Comparison of ENCODE assay signal across 9 cellular contexts in the genomic region with DNA sequence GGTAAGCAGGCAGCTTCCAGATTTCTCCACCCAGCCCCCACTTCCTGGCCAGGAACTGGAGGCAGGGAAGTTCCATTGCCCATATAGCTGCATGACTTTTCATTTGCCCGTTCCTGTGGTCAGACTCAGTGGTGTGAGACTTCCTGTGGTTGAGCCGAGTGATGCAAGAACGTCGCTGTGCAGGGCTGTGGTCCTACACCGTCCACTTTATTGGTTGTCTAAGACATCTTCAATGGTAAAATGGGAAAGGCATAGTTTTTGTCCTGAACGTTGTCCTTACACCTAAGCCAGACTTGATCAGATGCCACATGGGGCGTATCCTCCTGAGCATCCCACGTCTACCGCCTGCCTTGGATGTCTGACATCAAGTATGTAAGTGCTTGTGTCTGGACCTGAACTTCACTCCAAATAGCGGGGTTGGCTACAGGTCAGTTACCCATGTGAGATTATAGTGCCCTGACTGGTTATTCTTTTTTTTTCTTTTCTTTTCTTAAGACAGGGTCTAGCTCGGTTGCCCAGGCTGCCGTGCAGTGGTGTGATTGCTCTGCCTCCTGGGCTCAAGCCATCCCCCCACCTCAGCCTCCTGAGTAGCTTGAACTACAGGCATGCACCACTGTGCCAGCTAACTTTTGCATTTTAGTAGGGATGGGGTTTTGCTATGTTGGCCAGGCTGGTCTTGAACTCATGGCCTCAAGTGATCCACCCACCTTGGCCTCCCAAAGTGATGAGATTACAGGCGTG. TPM values are rescaled to one million over a fixed set of nuclear protein-coding genes. Genes with fewer than 3 reads are reported as not detected.
DNase-seq lines count a peak whose midpoint lies in the region; ATAC-seq, FAIRE-seq and TF ChIP-seq lines count a peak whose summit lies in the region.
"Had no signal": no experiment of that assay in that cellular context is flagged by ENCODE, and none has a peak within 500 bp of the region (broad histone marks: within the 10 kb centered on the region; RNA-seq: fewer than 3 reads in every experiment).

No MANE protein-coding gene starts in this region.

- TF ChIP-seq RAD21 in GM12878 (IDR thresholded peaks at IDR 0.05; ENCODE audit: insufficient read depth, low read depth, low read length), result peak; percentile 33; the same call in 1 of the 2 replicates

- WGBS in GM23248 (ENCODE audit: low coverage in 1 of 2, low lambda C conversion rate in 2 of 2, missing lambda C conversion rate in 2 of 2), 2 experiments, result 63 to 64% methylated on average over 13 of the region's 13 CpGs
- WGBS in GM12878 (ENCODE audit: insufficient coverage, insufficient replicate concordance, low lambda C conversion rate, missing lambda C conversion rate), result 17% methylated on average over 13 of the region's 13 CpGs

- peak; percentile 95 to 96 for TF ChIP-seq EP300 in GM12878 (IDR thresholded peaks at IDR 0.05; ENCODE audit: borderline replicate concordance in 1 of 2, control insufficient read depth in 1 of 2, low read depth in 2 of 2, low read length in 2 of 2)

- intact Hi-C loops in GM12878 (cut with micrococcal nuclease; ENCODE audit: unreplicated experiment), result loop anchor here (1.0 kb wide), 1 partner anchor 73 kb away; no protein-coding TSS in a partner anchor

- peaks cover 32% of the 10 kb centered on the region for H3K4me1 ChIP-seq in GM23248 (ENCODE audit: insufficient read depth)
- peaks cover 34% of the 10 kb centered on the region for H3K4me1 ChIP-seq in GM12878 (ENCODE audit: control insufficient read depth, insufficient read depth, low read length)
- H3K4me1 ChIP-seq in skeletal muscle satellite cell (ENCODE audit: control insufficient read depth, insufficient read depth, low read length), result peaks cover 40% of the 10 kb centered on the region

- peaks cover 38% of the 10 kb centered on the region for H3F3A ChIP-seq in GM23248 (ENCODE audit: insufficient read depth)

- H3K9me3 ChIP-seq in GM23248 (ENCODE audit: low read depth), result no peaks in the 10 kb centered on the region
- H3K9me3 ChIP-seq in GM12878 (replicated peaks; ENCODE audit: control insufficient read depth, insufficient read depth, low read length), result no peaks in the 10 kb centered on the region; the same call in 2 of the 3 replicates
- H3K9me3 ChIP-seq in skeletal muscle satellite cell (replicated peaks; ENCODE audit: low read length), result no peaks in the 10 kb centered on the region

- peak overlapping the region; percentile 44 for H3K27ac ChIP-seq in GM23248
- peak overlapping the region; percentile 99 for H3K27ac ChIP-seq in GM12878 (ENCODE audit: control insufficient read depth, insufficient read depth)

- H3K27me3 ChIP-seq in GM23248 (replicated peaks; ENCODE audit: insufficient read depth) (no peaks in the 10 kb centered on the region), GM12878 (replicated peaks in 1 of 2; ENCODE audit: control insufficient read depth in 2 of 2, insufficient read depth in 2 of 2, low read length in 1 of 2) (no peaks in the 10 kb centered on the region), skeletal muscle satellite cell (ENCODE audit: control insufficient read depth, insufficient read depth, low read length) (no peaks in the 10 kb centered on the region)

- CTCF ChIA-PET in GM12878 (lab: Yijun Ruan, JAX), result interaction anchor here (1.2 to 6.1 kb wide), 7 partner anchors 17 to 324 kb away, joined by 3 to 223 read pairs (median 37); no protein-coding TSS in a partner anchor

- no TSS peak for BruUV-seq in GM12878 (replicated peaks; lab: Mats Ljungman, UMichigan)

- H3K9ac ChIP-seq in GM23248 (no peak overlapping the region), GM12878 (ENCODE audit: control insufficient read depth, insufficient read depth, low read length) (peak overlapping the region; percentile 81), skeletal muscle satellite cell (ENCODE audit: low read depth, low read length) (no peak overlapping the region)

- SMC1A ChIA-PET in GM12878 (lab: Charles Lee; ENCODE audit: uncharacterized antibody, unreplicated experiment), result interaction anchor here (0.8 to 8.9 kb wide), 22 partner anchors 10 to 337 kb away, joined by 3 to 164 read pairs (median 11); no protein-coding TSS in a partner anchor

- H3K36me3 ChIP-seq in GM23248 (ENCODE audit: low read depth) (no peaks in the 10 kb centered on the region), GM12878 (ENCODE audit: control insufficient read depth in 2 of 2, insufficient read depth in 2 of 2, low read length in 1 of 2) (no peaks in the 10 kb centered on the region), skeletal muscle satellite cell (ENCODE audit: insufficient read depth, low read length) (no peaks in the 10 kb centered on the region)

- RAD21 ChIA-PET in GM12878 (lab: Charles Lee; ENCODE audit: unreplicated experiment), result interaction anchor here (0.6 to 6.4 kb wide), 20 partner anchors 10 to 338 kb away, joined by 3 to 182 read pairs (median 16); no protein-coding TSS in a partner anchor

- no peaks in the 10 kb centered on the region for H3K79me2 ChIP-seq in GM23248 (ENCODE audit: insufficient read depth)
- no peaks in the 10 kb centered on the region for H3K79me2 ChIP-seq in GM12878 (ENCODE audit: control insufficient read depth, insufficient read depth, low read length)

- no peak overlapping the region for H3K4me3 ChIP-seq in GM23248
- H3K4me3 ChIP-seq in GM12878, result no peak overlapping the region; the same call in 1 of the 2 replicates
- no peak overlapping the region for H3K4me3 ChIP-seq in skeletal muscle satellite cell (ENCODE audit: low read length)

- in situ Hi-C loops in GM23248 (cut with MboI), result loop anchor here (5.0 kb wide), 1 partner anchor 330 kb away; no protein-coding TSS in a partner anchor
- in situ Hi-C loops in GM12878 (cut with MboI), result loop anchor here (5.0 kb wide), 1 partner anchor 330 kb away; no protein-coding TSS in a partner anchor

- FAIRE-seq in GM18507 (lab: Jason Lieb, UNC), result peak; percentile 97
- FAIRE-seq in GM12878 (lab: Jason Lieb, UNC), result peak; percentile 86

- ATAC-seq in GM12878, result peak; percentile 75

- DNase-seq in GM18507 (ENCODE audit: extremely low spot score, insufficient read length, low read depth) (peak; percentile 62), GM23248 (peak; percentile 87), NAMALWA (ENCODE audit: low spot score) (peak; percentile 55), GM12878 (ENCODE audit: low read depth, low spot score) (peak; percentile 95), NCI-H524 (lab: John Stamatoyannopoulos, UW) (no peak), NCI-H2081 (lab: John Stamatoyannopoulos, UW) (no peak)
- DNase-seq: naive B cell had no signal

- H3K9me2 ChIP-seq in GM23248 (ENCODE audit: insufficient read depth), result no peaks in the 10 kb centered on the region

- H4K20me1 ChIP-seq in GM23248 (ENCODE audit: insufficient read depth) (no peaks in the 10 kb centered on the region), GM12878 (ENCODE audit: control insufficient read depth, insufficient read depth) (no peaks in the 10 kb centered on the region)

- POLR2A ChIA-PET in GM12878 (lab: Charles Lee), result interaction anchor here (0.6 to 4.7 kb wide), 4 partner anchors 16 to 242 kb away, joined by 3 to 21 read pairs (median 6); no protein-coding TSS in a partner anchor

- H2AFZ ChIP-seq in GM23248, result no peak overlapping the region
- H2AFZ ChIP-seq in GM12878 (ENCODE audit: control insufficient read depth, low read depth, low read length), result peak overlapping the region; percentile 16; the same call in 1 of the 2 replicates

- no peak for TF ChIP-seq POLR2A in GM12878 (IDR thresholded peaks at IDR 0.05; ENCODE audit: low read depth, low read length)

- TF ChIP-seq CTCF in GM12878 (IDR thresholded peaks at IDR 0.05 in 2 of 3, conservative IDR thresholded peaks at IDR 0.05 in 1 of 3; ENCODE audit: control insufficient read depth in 2 of 3, extremely low read depth in 1 of 3, insufficient read depth in 1 of 3, low read depth in 3 of 3, low read length in 3 of 3), result no peak

- H3K4me2 ChIP-seq in GM23248 (ENCODE audit: unreplicated experiment), result peak overlapping the region; percentile 35
- peak overlapping the region; percentile 87 for H3K4me2 ChIP-seq in GM12878 (ENCODE audit: control insufficient read depth, insufficient read depth)
- peak overlapping the region; percentile 7 for H3K4me2 ChIP-seq in skeletal muscle satellite cell (ENCODE audit: low read length)

TF ChIP-seq in GM12878, 131 proteins besides CTCF, POLR2A, EP300 and RAD21 (continues in another document):
- TF ChIP-seq SP1 (IDR thresholded peaks at IDR 0.05; ENCODE audit: low read depth, low read length) (peak; percentile 88), CHD4 (IDR thresholded peaks at IDR 0.05) (no peak), IKZF1 (conservative IDR thresholded peaks at IDR 0.05) (peak; percentile 99), SPI1 (IDR thresholded peaks at IDR 0.05; ENCODE audit: borderline replicate concordance, insufficient read depth, low read depth, low read length) (peak; percentile 60; the same call in 1 of the 2 replicates), CREB1 (IDR thresholded peaks at IDR 0.05; ENCODE audit: low read depth) (peak; percentile 79), ATF7 (IDR thresholded peaks at IDR 0.05; ENCODE audit: low read depth) (peak; percentile 81)

RNA-seq across cellular contexts. Expression of a gene that starts 25.9 kb away (rescaled TPM):
- not detected in 2 replicates for total RNA-seq in GM23248 (2014; rRNA removed; shearing (Covaris generic))
- not detected in 2 replicates for polyA plus RNA-seq in GM23248 (2016; fragmentation: Nextera tagmentation; extraction: Ambion mirVana)
- not detected in 2 replicates for total RNA-seq in GM12878 (2013; cell fraction: nucleolus; rRNA removed)
- 1.5 and 2.1 TPM in 2 replicates for total RNA-seq in GM12878 (2014; rRNA removed)
- total RNA-seq in GM12878 (2014; rRNA removed; fragmentation: Illumina TruSeq; extraction: Trizol), result 1.4 TPM in 2 replicates
- 0.97 and 0.98 TPM in 2 replicates for total RNA-seq in GM12878 (2021)
- not detected for polyA plus RNA-seq in GM12878 (2011; ENCODE audit: low read depth)
- polyA plus RNA-seq in GM12878 (2011; rRNA removed), result 0.82 and 0.95 TPM in 2 replicates
- 0.67 and 0.85 TPM in 2 replicates for polyA plus RNA-seq in GM12878 (2011; cell fraction: cytosol; rRNA removed)
- 0.40 and 1.3 TPM in 2 replicates for polyA plus RNA-seq in GM12878 (2011; cell fraction: nucleus; rRNA removed)
- polyA plus RNA-seq in GM12878 (2012), result 0.20 and 0.24 TPM in 2 replicates
- 0.62 and 2.4 TPM in 2 replicates for polyA plus RNA-seq in GM12878 (2014; fragmentation: Illumina TruSeq; extraction: Trizol)
- polyA plus RNA-seq in GM12878 (2014; fragmentation: Nextera tagmentation; extraction: Ambion mirVana), result 1 to 10 TPM; 1.2 to 1.3 TPM
- 1.4 and 1.7 TPM in 2 replicates for polyA plus RNA-seq in GM12878 (2014; rRNA removed)
- polyA plus RNA-seq in GM12878 (2016; fragmentation: Nextera tagmentation; extraction: Ambion mirVana), result under 1 TPM; 0.56 to 1.00 TPM
- 0.36 and 0.44 TPM in 2 replicates for polyA minus RNA-seq in GM12878 (2011; rRNA and poly(A)+ RNA removed)
- polyA minus RNA-seq in GM12878 (2011; cell fraction: cytosol; rRNA and poly(A)+ RNA removed), result not detected in 2 replicates
- polyA minus RNA-seq in GM12878 (2011; cell fraction: nucleus; rRNA and poly(A)+ RNA removed), result not detected in 2 replicates
- not detected in 2 replicates for total RNA-seq in skeletal muscle satellite cell (2012; rRNA removed)
- total RNA-seq: activated CD8-positive, alpha-beta memory T cell treated with anti-CD3 and anti-CD28 coated beads for 36 hours had no signal

Comparison
In these comparisons a context has a peak if more than half of its experiments do, and no peak if none do; other contexts are left out.
1. DNase-seq: peak in GM18507 (single experiment), GM23248 (single experiment), NAMALWA (single experiment) and GM12878 (single experiment); none in NCI-H524 (0 of 2) and NCI-H2081 (0 of 2).
2. H3K4me2 ChIP-seq: peak in every context shown above with its lines; median percentile 87 in GM12878; 35 in GM23248; 7 in skeletal muscle satellite cell.